Comparison of ENCODE assay signal across 13 cellular contexts in genomic region chr2:234026111-234026510, GRCh38. TPM values are rescaled to one million over a fixed set of nuclear protein-coding genes. Genes with fewer than 3 reads are reported as not detected.
DNase-seq lines count a peak whose midpoint lies in the region; ATAC-seq and TF ChIP-seq lines count a peak whose summit lies in the region.
"Had no signal": no experiment of that assay in that cellular context is flagged by ENCODE, and none has a peak within 500 bp of the region (broad histone marks: within the 10 kb centered on the region; RNA-seq: fewer than 3 reads in every experiment).

No MANE protein-coding gene starts in this region.

- H3K36me3 ChIP-seq in SK-N-SH (replicated peaks in 1 of 2; ENCODE audit: control insufficient read depth in 1 of 2, insufficient read depth in 2 of 2, low read length in 1 of 2) = no peaks in the 10 kb centered on the region
- no peaks in the 10 kb centered on the region for H3K36me3 ChIP-seq in spleen
- H3K36me3 ChIP-seq in esophagus squamous epithelium = no peaks in the 10 kb centered on the region
- H3K36me3 ChIP-seq: right atrium auricular region had no signal

- no peak for TF ChIP-seq CTCF in SK-N-SH (IDR thresholded peaks at IDR 0.05)
- no peak for TF ChIP-seq CTCF in spleen (IDR thresholded peaks at IDR 0.05 in 8 of 11, conservative IDR thresholded peaks at IDR 0.05 in 3 of 11)
- TF ChIP-seq CTCF in esophagus squamous epithelium (IDR thresholded peaks at IDR 0.05) = no peak

- no peaks in the 10 kb centered on the region for H3K36me3 Mint-ChIP-seq in activated CD4-positive, alpha-beta T cell treated with anti-CD3 and anti-CD28 coated beads, Interleukin-2, amount 10 ng/mL, durations not matched to agents 24 days and 14 days (ENCODE audit: low read depth)

- no peak for TF ChIP-seq EP300 in SK-N-SH (IDR thresholded peaks at IDR 0.05; ENCODE audit: borderline replicate concordance in 1 of 2, low read depth in 1 of 2, low read length in 1 of 2)

- no peaks in the 10 kb centered on the region for H3K79me2 ChIP-seq in SK-N-SH (ENCODE audit: insufficient read depth)

- H3K4me3 ChIP-seq in SK-N-SH (ENCODE audit: low read depth in 2 of 2, low read length in 1 of 2) (no peak overlapping the region), spleen (peak overlapping the region in 5 of 8 donors; percentile 3 to 59 (median 18)), esophagus squamous epithelium (no peak overlapping the region)
- H3K4me3 ChIP-seq: right atrium auricular region had no signal

- H3K4me2 ChIP-seq in SK-N-SH = 0 out of 2 replicates have a peak overlapping the region, but pooled peaks have one; percentile 33

- no peaks in the 10 kb centered on the region for H3F3A ChIP-seq in SK-N-SH (replicated peaks; ENCODE audit: insufficient read depth)

- WGBS in SK-N-SH (ENCODE audit: low lambda C conversion rate) = 9% methylated on average over 1 of the region's 1 CpG
- 20 to 62% (median 32%) methylated on average over 1 of the region's 1 CpG for WGBS in spleen, 5 donors
- WGBS in esophagus squamous epithelium, 2 donors = 25 to 42% methylated on average over 1 of the region's 1 CpG

- H4K20me1 ChIP-seq in SK-N-SH (ENCODE audit: insufficient read depth) = no peaks in the 10 kb centered on the region

- H3K4me3 Mint-ChIP-seq in activated CD4-positive, alpha-beta T cell treated with anti-CD3 and anti-CD28 coated beads, Interleukin-2, amount 10 ng/mL, durations not matched to agents 24 days and 14 days = peak overlapping the region; percentile 77

- no peak overlapping the region for H3K27ac ChIP-seq in SK-N-SH (ENCODE audit: low read depth in 2 of 2, low read length in 1 of 2)
- H3K27ac ChIP-seq in spleen = peak overlapping the region in 5 of 8 donors; percentile 27 to 72 (median 53)
- no peak overlapping the region for H3K27ac ChIP-seq in esophagus squamous epithelium
- H3K27ac ChIP-seq: right atrium auricular region had no signal

- POLR2A ChIA-PET in SK-N-SH (lab: Yijun Ruan, JAX) = no interaction called here

- TF ChIP-seq POLR2A in spleen (IDR thresholded peaks at IDR 0.05) = no peak
- no peak for TF ChIP-seq POLR2A in esophagus squamous epithelium (IDR thresholded peaks at IDR 0.05)

- ATAC-seq in GM18520 (IDR thresholded peaks at IDR 0.05; ENCODE audit: unreplicated experiment) (no peak), HG03159 (IDR thresholded peaks at IDR 0.05; ENCODE audit: unreplicated experiment) (no peak)

- H3K27me3 Mint-ChIP-seq in activated CD4-positive, alpha-beta T cell treated with anti-CD3 and anti-CD28 coated beads, Interleukin-2, amount 10 ng/mL, durations not matched to agents 24 days and 14 days = peaks cover 27% of the 10 kb centered on the region

- H3K4me1 Mint-ChIP-seq in activated CD4-positive, alpha-beta T cell treated with anti-CD3 and anti-CD28 coated beads, Interleukin-2, amount 10 ng/mL, durations not matched to agents 24 days and 14 days = peaks cover 27% of the 10 kb centered on the region

- H3K9me3 ChIP-seq in SK-N-SH = no peaks in the 10 kb centered on the region
- H3K9me3 ChIP-seq in spleen = peaks cover 0 to 15% (median 0%) of the 10 kb centered on the region in 8 donors
- H3K9me3 ChIP-seq in esophagus squamous epithelium = peaks cover 0 to 6% (median 0%) of the 10 kb centered on the region in 3 donors

- CTCF ChIA-PET in SK-N-SH (lab: Yijun Ruan, JAX) = no interaction called here

- TF ChIP-seq RAD21 in SK-N-SH (IDR thresholded peaks at IDR 0.05; ENCODE audit: low read length) = no peak

- no peaks in the 10 kb centered on the region for H3K27me3 ChIP-seq in SK-N-SH (ENCODE audit: insufficient read depth)
- peaks cover 0 to 24% (median 0%) of the 10 kb centered on the region in 7 donors for H3K27me3 ChIP-seq in spleen (replicated peaks in 1 of 7)
- H3K27me3 ChIP-seq in esophagus squamous epithelium = peaks cover 0 to 30% (median 0%) of the 10 kb centered on the region in 4 donors
- H3K27me3 ChIP-seq: right atrium auricular region had no signal

- no peak overlapping the region for H2AFZ ChIP-seq in SK-N-SH (ENCODE audit: low read depth)

- H3K27ac Mint-ChIP-seq in activated CD4-positive, alpha-beta T cell treated with anti-CD3 and anti-CD28 coated beads, Interleukin-2, amount 10 ng/mL, durations not matched to agents 24 days and 14 days = peak overlapping the region; percentile 38
- H3K27ac Mint-ChIP-seq: IgD-negative memory B cell had no signal

- intact Hi-C loops in activated CD4-positive, alpha-beta T cell treated with anti-CD3 and anti-CD28 coated beads, Interleukin-2, amount 10 ng/mL, durations not matched to agents 24 days and 14 days (cut with micrococcal nuclease) = no loop called here
- intact Hi-C loops in spleen (cut with DNase I; ENCODE audit: low total_unique reads) = no loop called here
- intact Hi-C loops in esophagus squamous epithelium (cut with DNase I) = no loop called here

- no peak overlapping the region for H3K9ac ChIP-seq in SK-N-SH

- H3K9me3 Mint-ChIP-seq in activated CD4-positive, alpha-beta T cell treated with anti-CD3 and anti-CD28 coated beads, Interleukin-2, amount 10 ng/mL, durations not matched to agents 24 days and 14 days = no peaks in the 10 kb centered on the region

- no peaks in the 10 kb centered on the region for H3K9me2 ChIP-seq in SK-N-SH

- H3K4me1 ChIP-seq in SK-N-SH (ENCODE audit: control insufficient read depth in 1 of 2, insufficient read depth in 2 of 2, low read depth in 1 of 2, low read length in 1 of 2) (peaks cover 2 to 5% of the 10 kb centered on the region in 2 experiments; a peak in 2 of 4 replicates), spleen (peaks cover 0 to 29% (median 20%) of the 10 kb centered on the region in 6 donors), esophagus squamous epithelium (peaks cover 0 to 23% (median 4%) of the 10 kb centered on the region in 3 donors)
- H3K4me1 ChIP-seq: right atrium auricular region had no signal

- no peak for DNase-seq in activated CD4-positive, alpha-beta T cell treated with anti-CD3 and anti-CD28 coated beads, Interleukin-2, amount 10 ng/mL, durations not matched to agents 24 days and 14 days
- DNase-seq in activated CD4-positive, alpha-beta T cell treated with anti-CD3 and anti-CD28 coated beads, Interleukin-2, amount 50 U/mL, for 1 hour = no peak
- DNase-seq in SK-N-SH = no peak
- peak; percentile 54 for DNase-seq in fibroblast of peridontal ligament (ENCODE audit: extremely low read depth)
- no peak for DNase-seq in spleen
- no peak for DNase-seq in esophagus squamous epithelium (lab: John Stamatoyannopoulos, UW)
- DNase-seq: effector CD4-positive, alpha-beta T cell; NCI-H446 treated with DMSO at 0.1 percent for 48 hours had no signal

TF ChIP-seq in SK-N-SH, 30 proteins besides CTCF, POLR2A, EP300 and RAD21:
- TF ChIP-seq GATA2 (CRISPR knock-in tag; IDR thresholded peaks at IDR 0.05) (no peak), RXRA (IDR thresholded peaks at IDR 0.05; ENCODE audit: borderline replicate concordance, low read depth) (peak; percentile 63; the same call in 1 of the 2 replicates)

RNA-seq across cellular contexts. Expression of gene SPP2, which starts 24.4 kb away (rescaled TPM):
- total RNA-seq in activated CD4-positive, alpha-beta T cell treated with anti-CD3 and anti-CD28 coated beads, Interleukin-2, amount 10 ng/mL, durations not matched to agents 24 days and 14 days = not detected in 2 replicates
- polyA plus RNA-seq in SK-N-SH (2012; rRNA removed) (0.19 and 0.30 TPM in 2 replicates), spleen (not detected)
- polyA plus RNA-seq in SK-N-SH (2012; cell fraction: cytosol; rRNA removed) = 0.87 and 0.88 TPM in 2 replicates
- polyA plus RNA-seq in SK-N-SH (2012; cell fraction: nucleus; rRNA removed) = 0.25 and 0.92 TPM in 2 replicates
- total RNA-seq in spleen (not detected), esophagus squamous epithelium (not detected)
- total RNA-seq: right atrium auricular region had no signal
- polyA plus RNA-seq: AG04450, IgD-negative memory B cell had no signal

Comparison
In these comparisons a context has a peak if more than half of its experiments do, and no peak if none do; other contexts are left out.
1. H3K27ac ChIP-seq: peak in spleen (5 of 8); none in SK-N-SH (0 of 2) and esophagus squamous epithelium (0 of 4).
2. H3K4me3 ChIP-seq: peak in spleen (5 of 8); none in SK-N-SH (0 of 2) and esophagus squamous epithelium (0 of 4).